In the genomic region with DNA sequence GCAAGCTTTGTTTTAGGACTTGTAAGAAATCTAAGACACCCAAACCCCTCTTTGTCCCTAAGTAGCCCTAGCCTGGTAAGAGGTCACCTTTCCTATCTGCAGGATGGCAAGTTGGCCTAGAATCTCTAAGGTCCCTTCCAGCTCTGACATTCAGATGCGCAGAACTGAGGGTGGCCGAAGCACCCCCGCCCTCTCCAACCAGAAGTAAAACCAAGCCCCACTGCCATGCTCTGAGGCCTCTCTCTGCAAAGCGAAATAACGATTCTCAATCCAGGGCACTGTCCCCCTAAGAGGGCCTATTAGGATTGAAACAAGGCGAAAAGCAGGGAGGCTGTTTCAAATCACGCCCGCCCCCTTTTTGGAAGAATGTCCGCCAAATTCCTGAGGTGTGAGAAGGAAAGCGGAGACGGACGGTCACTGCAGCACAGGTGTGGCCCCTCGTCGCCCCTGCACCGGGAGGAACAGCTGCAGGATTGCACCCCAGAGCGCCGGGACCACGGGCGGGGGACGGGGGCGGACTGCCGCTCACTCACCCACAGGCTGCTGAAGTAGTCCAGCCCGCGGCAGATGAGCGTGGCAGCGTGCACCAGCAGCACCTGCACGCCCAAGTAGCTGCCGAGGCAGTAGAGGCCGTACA, we compare ENCODE assay signal across 8 cellular contexts. TPM values are rescaled to one million over a fixed set of nuclear protein-coding genes. Genes with fewer than 3 reads are reported as not detected.
A peak's percentile ranks its signal among the peaks of the same experiment; 100 is the strongest.
DNase-seq lines count a peak whose midpoint lies in the region; ATAC-seq and TF ChIP-seq lines count a peak whose summit lies in the region.

No MANE protein-coding gene starts in this region.

- CTCF ChIA-PET in SK-N-SH (lab: Yijun Ruan, JAX): interaction anchor here (1.0 to 1.6 kb wide), 2 partner anchors 9 to 10 kb away, joined by 4 to 5 read pairs; no protein-coding TSS in a partner anchor

- H3K27me3 Mint-ChIP-seq in naive thymus-derived CD8-positive, alpha-beta T cell: no peaks in the 10 kb centered on the region

- peaks cover 22 to 51% (median 49%) of the 10 kb centered on the region in 4 donors for H3K4me1 Mint-ChIP-seq in naive thymus-derived CD8-positive, alpha-beta T cell

- peaks cover 11% of the 10 kb centered on the region for H3F3A ChIP-seq in SK-N-SH (replicated peaks; ENCODE audit: insufficient read depth)

- POLR2A ChIA-PET in SK-N-SH (lab: Yijun Ruan, JAX): interaction anchor here (0.7 to 1.2 kb wide), 2 partner anchors 38 to 47 kb away, joined by 3 read pairs; no protein-coding TSS in a partner anchor
- POLR2A ChIA-PET in naive thymus-derived CD8-positive, alpha-beta T cell (lab: Charles Lee): interaction anchor here (0.9 to 4.7 kb wide), 13 partner anchors 9 to 1836 kb away, joined by 3 to 33 read pairs (median 6); partner anchors contain the start of genes ABITRAM, CTNNAL1, ELP1 and RAD23B

- H4K20me1 ChIP-seq in SK-N-SH (ENCODE audit: insufficient read depth): peaks cover 40% of the 10 kb centered on the region

- no peaks in the 10 kb centered on the region for H3K9me3 ChIP-seq in SK-N-SH

- DNase-seq in DMS 273 (lab: John Stamatoyannopoulos, UW; ENCODE audit: unreplicated experiment) (peak; percentile 50), DMS 273 treated with DMSO at 0.1 percent for 48 hours (lab: John Stamatoyannopoulos, UW) (no peak), SK-N-SH (no peak), epithelial cell of prostate (ENCODE audit: low read depth, low spot score) (no peak), Kasumi-1 (lab: John Stamatoyannopoulos, UW) (no peak), NCI-H1105 treated with DMSO at 0.1 percent for 48 hours (lab: John Stamatoyannopoulos, UW) (no peak)
- DNase-seq in naive thymus-derived CD8-positive, alpha-beta T cell: no peak

- peak overlapping the region; percentile 87 for H3K9ac ChIP-seq in SK-N-SH

- no peaks in the 10 kb centered on the region for H3K27me3 ChIP-seq in SK-N-SH (ENCODE audit: insufficient read depth)

- peak overlapping the region; percentile 87 to 97 (median 94) for H3K4me3 Mint-ChIP-seq in naive thymus-derived CD8-positive, alpha-beta T cell

- no peaks in the 10 kb centered on the region for H3K36me3 ChIP-seq in SK-N-SH (replicated peaks in 1 of 2; ENCODE audit: control insufficient read depth in 1 of 2, insufficient read depth in 2 of 2, low read length in 1 of 2)

- no peak for TF ChIP-seq RAD21 in SK-N-SH (IDR thresholded peaks at IDR 0.05; ENCODE audit: low read length)

- H3K27ac ChIP-seq in SK-N-SH (ENCODE audit: low read depth in 2 of 2, low read length in 1 of 2) (peak overlapping the region; percentile 79 to 83; a peak in 3 of 4 replicates), epithelial cell of prostate (peak overlapping the region; percentile 78)

- H3K27ac Mint-ChIP-seq in naive thymus-derived CD8-positive, alpha-beta T cell: peak overlapping the region; percentile 73 to 94 (median 88)

- WGBS in SK-N-SH (ENCODE audit: low lambda C conversion rate): 2% methylated on average over 17 of the region's 29 CpGs

- H3K79me2 ChIP-seq in SK-N-SH (ENCODE audit: insufficient read depth): peaks cover 62% of the 10 kb centered on the region

- peaks cover 13 to 26% of the 10 kb centered on the region in 2 experiments; a peak in 3 of 4 replicates for H3K4me1 ChIP-seq in SK-N-SH (ENCODE audit: control insufficient read depth in 1 of 2, insufficient read depth in 2 of 2, low read depth in 1 of 2, low read length in 1 of 2)

- H3K4me3 ChIP-seq in SK-N-SH (ENCODE audit: low read depth in 2 of 2, low read length in 1 of 2): peak overlapping the region; percentile 78 to 87

- H3K4me2 ChIP-seq in SK-N-SH: peak overlapping the region; percentile 94

- no peak overlapping the region for H2AFZ ChIP-seq in SK-N-SH (ENCODE audit: low read depth)

- TF ChIP-seq CTCF in SK-N-SH (IDR thresholded peaks at IDR 0.05): no peak

- ATAC-seq in naive thymus-derived CD8-positive, alpha-beta T cell: no peak
- no peak for ATAC-seq in GM18867 (IDR thresholded peaks at IDR 0.05; ENCODE audit: unreplicated experiment)

- H3K36me3 Mint-ChIP-seq in naive thymus-derived CD8-positive, alpha-beta T cell: peaks cover 0 to 17% (median 0%) of the 10 kb centered on the region in 3 donors

- TF ChIP-seq EP300 in SK-N-SH (IDR thresholded peaks at IDR 0.05; ENCODE audit: borderline replicate concordance in 1 of 2, low read depth in 1 of 2, low read length in 1 of 2): no peak

- no peaks in the 10 kb centered on the region for H3K9me2 ChIP-seq in SK-N-SH

- H3K9me3 Mint-ChIP-seq in naive thymus-derived CD8-positive, alpha-beta T cell: no peaks in the 10 kb centered on the region

TF ChIP-seq in SK-N-SH, 30 proteins besides CTCF, POLR2A, EP300 and RAD21:
- TF ChIP-seq USF2 (IDR thresholded peaks at IDR 0.05; ENCODE audit: borderline replicate concordance, low read depth, low read length) (no peak), MAX (IDR thresholded peaks at IDR 0.05; ENCODE audit: low read depth) (no peak), SMC3 (IDR thresholded peaks at IDR 0.05; ENCODE audit: low read depth, low read length) (no peak), TEAD4 (IDR thresholded peaks at IDR 0.05; ENCODE audit: borderline replicate concordance, insufficient read depth) (no peak), NFIC (IDR thresholded peaks at IDR 0.05; ENCODE audit: borderline replicate concordance) (no peak), YY1 (IDR thresholded peaks at IDR 0.05; ENCODE audit: low read depth) (no peak), CHD2 (IDR thresholded peaks at IDR 0.05; ENCODE audit: low read length, partially characterized antibody) (no peak), POLR2AphosphoS5 (IDR thresholded peaks at IDR 0.05; ENCODE audit: low read depth, low read length) (no peak), FOSL2 (IDR thresholded peaks at IDR 0.05; ENCODE audit: borderline replicate concordance, low read depth) (no peak)
TF ChIP-seq in SK-N-SH: peak in this region for 0.

RNA-seq across cellular contexts. Expression of gene TMEM245, which starts 0.8 kb away (rescaled TPM):
- polyA plus RNA-seq in SK-N-SH (2012; rRNA removed): 17.5 and 26.0 TPM in 2 replicates
- polyA plus RNA-seq in SK-N-SH (2012; cell fraction: cytosol; rRNA removed): 19.8 and 23.6 TPM in 2 replicates
- 9.1 and 19.6 TPM in 2 replicates for polyA plus RNA-seq in SK-N-SH (2012; cell fraction: nucleus; rRNA removed)
- total RNA-seq in naive thymus-derived CD8-positive, alpha-beta T cell: 10 to 100 TPM; 71.3 to 72.4 TPM
- 10 to 100 TPM; 16.3 to 29.2 (median 25.3) TPM for polyA plus RNA-seq in naive thymus-derived CD8-positive, alpha-beta T cell

RNA-seq across cellular contexts. Expression of gene FRRS1L, which starts 48.1 kb away (rescaled TPM):
- polyA plus RNA-seq in SK-N-SH (2012; rRNA removed): 3.7 and 5.2 TPM in 2 replicates
- polyA plus RNA-seq in SK-N-SH (2012; cell fraction: cytosol; rRNA removed): 5.7 and 6.1 TPM in 2 replicates
- polyA plus RNA-seq in SK-N-SH (2012; cell fraction: nucleus; rRNA removed): 2.3 and 3.7 TPM in 2 replicates
- not detected for total RNA-seq in naive thymus-derived CD8-positive, alpha-beta T cell
- not detected for polyA plus RNA-seq in naive thymus-derived CD8-positive, alpha-beta T cell
